36 cellular contexts compared by ENCODE assay signal in the genomic region with DNA sequence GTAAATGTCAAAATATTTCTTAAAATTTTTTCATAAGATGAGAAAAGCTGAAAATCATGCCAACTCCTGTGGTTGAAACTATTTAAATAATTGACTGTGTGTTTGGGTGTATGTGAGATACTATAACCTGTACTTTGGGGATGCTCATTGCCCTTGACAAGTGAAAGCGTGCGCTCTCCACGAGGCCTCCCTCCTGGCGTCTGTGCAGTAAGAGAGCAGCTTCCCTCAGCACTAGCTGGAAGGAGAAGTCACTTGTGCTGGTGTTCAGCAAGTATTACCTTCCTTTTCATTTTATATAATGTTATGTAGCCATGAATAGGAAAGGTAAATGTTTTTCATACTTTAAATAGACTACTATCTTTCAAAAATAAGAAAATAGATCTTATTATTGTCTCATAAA.
DNase-seq lines count a peak whose midpoint lies in the region; ATAC-seq, FAIRE-seq and TF ChIP-seq lines count a peak whose summit lies in the region.
"Had no signal": no experiment of that assay in that cellular context is flagged by ENCODE, and none has a peak within 500 bp of the region (broad histone marks: within the 10 kb centered on the region; RNA-seq: fewer than 3 reads in every experiment).

No MANE protein-coding gene starts in this region.

- H3K9me3 ChIP-seq in lower lobe of right lung: no peaks in the 10 kb centered on the region
- H3K9me3 ChIP-seq: A549, BE2C, BLaER1, Caco-2 had no signal

- FAIRE-seq in HTR-8/SVneo (lab: Jason Lieb, UNC): no peak
- FAIRE-seq: A549, D721Med had no signal

- H3K4me3 ChIP-seq in GM23338 (no peak overlapping the region), lower lobe of right lung (no peak overlapping the region)
- H3K4me3 ChIP-seq: A549; BLaER1; BLaER1 treated with 17β-estradiol and CSF1 and Interleukin-3, amounts not matched to agents 10 nM and 100 nM had no signal

- peaks cover 2% of the 10 kb centered on the region for H3K27me3 Mint-ChIP-seq in GM23338 (ENCODE audit: insufficient read depth, low read depth, poor library complexity)
- no peaks in the 10 kb centered on the region for H3K27me3 Mint-ChIP-seq in chondrocyte (ENCODE audit: low read depth)
- H3K27me3 Mint-ChIP-seq in glutamatergic neuron (ENCODE audit: unreplicated experiment): peaks cover 4% of the 10 kb centered on the region
- H3K27me3 Mint-ChIP-seq in progenitor cell of endocrine pancreas: no peaks in the 10 kb centered on the region
- H3K27me3 Mint-ChIP-seq: B cell; CD4-positive, alpha-beta memory T cell; CD4-positive, alpha-beta T cell; CD4-positive, CD25-positive, alpha-beta regulatory T cell; CD8-positive, alpha-beta memory T cell had no signal

- no peaks in the 10 kb centered on the region for H3F3A ChIP-seq in GM23338 (replicated peaks; ENCODE audit: low read depth)

- intact Hi-C loops in lower lobe of right lung (cut with DNase I): no loop called here

- DNase-seq in GM23338 (ENCODE audit: low spot score): no peak
- DNase-seq in chondrocyte (ENCODE audit: low spot score): no peak
- peak; percentile 17 for DNase-seq in glutamatergic neuron
- DNase-seq in lower lobe of right lung: peak; percentile 24
- DNase-seq in NCI-H774 (lab: John Stamatoyannopoulos, UW): no peak
- DNase-seq in HTR-8/SVneo (ENCODE audit: insufficient read length, low spot score): no peak
- DNase-seq in progenitor cell of endocrine pancreas (ENCODE audit: low spot score, unreplicated experiment): no peak
- no peak for DNase-seq in NCI-H187 (lab: John Stamatoyannopoulos, UW)
- DNase-seq: 8988T; ACHN; AML-193; BE2C; C1 segment of cervical spinal cord; Caco-2; Calu3; CD4-positive, alpha-beta memory T cell; CD4-positive, alpha-beta T cell; CD4-positive, CD25-positive, alpha-beta regulatory T cell; CD8-positive, alpha-beta memory T cell; CD8-positive, alpha-beta T cell; COR-L47; DMS 273 treated with DMSO at 0.1 percent for 48 hours; DMS153; DMS53; DMS79; DMS79 treated with DMSO at 0.1 percent for 48 hours; DND-41; EL had no signal

- H3K27ac ChIP-seq in GM23338 (ENCODE audit: low read depth) (no peak overlapping the region), lower lobe of right lung (no peak overlapping the region)
- H3K27ac ChIP-seq: 22Rv1; A549; BLaER1; BLaER1 treated with 17β-estradiol and CSF1 and Interleukin-3, amounts not matched to agents 10 nM and 100 nM; C4-2B had no signal

- ATAC-seq in GM23338: no peak
- no peak for ATAC-seq in lower lobe of right lung
- ATAC-seq: A549; CD8-positive, alpha-beta T cell had no signal

- H3K9me3 Mint-ChIP-seq in GM23338: peaks cover 5% of the 10 kb centered on the region; the same call in 2 of the 3 replicates
- peaks cover 19% of the 10 kb centered on the region for H3K9me3 Mint-ChIP-seq in chondrocyte (ENCODE audit: low read depth)
- H3K9me3 Mint-ChIP-seq in glutamatergic neuron (ENCODE audit: unreplicated experiment): peaks cover 5% of the 10 kb centered on the region
- peaks cover 3% of the 10 kb centered on the region for H3K9me3 Mint-ChIP-seq in progenitor cell of endocrine pancreas (ENCODE audit: low read depth)

- H3K36me3 Mint-ChIP-seq in GM23338 (ENCODE audit: low read depth) (no peaks in the 10 kb centered on the region; the same call in 2 of the 3 replicates), chondrocyte (ENCODE audit: low read depth) (peaks cover 13% of the 10 kb centered on the region), glutamatergic neuron (ENCODE audit: unreplicated experiment) (peaks cover 12% of the 10 kb centered on the region), progenitor cell of endocrine pancreas (ENCODE audit: insufficient read depth) (no peaks in the 10 kb centered on the region)
- H3K36me3 Mint-ChIP-seq: CD14-positive monocyte had no signal

- H4K20me1 ChIP-seq in GM23338 (replicated peaks; ENCODE audit: insufficient read depth): no peaks in the 10 kb centered on the region
- H4K20me1 ChIP-seq: BLaER1; BLaER1 treated with 17β-estradiol and CSF1 and Interleukin-3, amounts not matched to agents 10 nM and 100 nM had no signal

- H3K9me2 ChIP-seq in GM23338 (ENCODE audit: insufficient read depth): no peaks in the 10 kb centered on the region

- no peak overlapping the region for H3K4me3 Mint-ChIP-seq in GM23338
- H3K4me3 Mint-ChIP-seq in chondrocyte (ENCODE audit: unreplicated experiment): no peak overlapping the region
- no peak overlapping the region for H3K4me3 Mint-ChIP-seq in glutamatergic neuron (ENCODE audit: unreplicated experiment)
- H3K4me3 Mint-ChIP-seq in progenitor cell of endocrine pancreas (ENCODE audit: low read depth): no peak overlapping the region
- H3K4me3 Mint-ChIP-seq: B cell; CD14-positive monocyte; CD4-positive, alpha-beta memory T cell; CD4-positive, alpha-beta T cell; CD4-positive, CD25-positive, alpha-beta regulatory T cell; CD8-positive, alpha-beta memory T cell; CD8-positive, alpha-beta T cell had no signal

- no peaks in the 10 kb centered on the region for H3K79me2 ChIP-seq in GM23338 (replicated peaks; ENCODE audit: insufficient read depth)

- no peak overlapping the region for H3K27ac Mint-ChIP-seq in GM23338
- peak overlapping the region; percentile 12 for H3K27ac Mint-ChIP-seq in chondrocyte (ENCODE audit: unreplicated experiment)
- H3K27ac Mint-ChIP-seq in glutamatergic neuron (ENCODE audit: unreplicated experiment): no peak overlapping the region
- no peak overlapping the region for H3K27ac Mint-ChIP-seq in progenitor cell of endocrine pancreas
- H3K27ac Mint-ChIP-seq: B cell; CD4-positive, alpha-beta T cell; CD4-positive, CD25-positive, alpha-beta regulatory T cell; CD8-positive, alpha-beta T cell had no signal

- no peak overlapping the region for H3K4me2 ChIP-seq in GM23338
- H3K4me2 ChIP-seq: A549; BLaER1; BLaER1 treated with 17β-estradiol and CSF1 and Interleukin-3, amounts not matched to agents 10 nM and 100 nM had no signal

- no peaks in the 10 kb centered on the region for H3K4me1 ChIP-seq in GM23338 (ENCODE audit: insufficient read depth)
- H3K4me1 ChIP-seq in lower lobe of right lung: no peaks in the 10 kb centered on the region
- H3K4me1 ChIP-seq: A549; BE2C; BLaER1; BLaER1 treated with 17β-estradiol and CSF1 and Interleukin-3, amounts not matched to agents 10 nM and 100 nM; Caco-2 had no signal

- H3K4me1 Mint-ChIP-seq in GM23338: no peaks in the 10 kb centered on the region
- peaks cover 8% of the 10 kb centered on the region for H3K4me1 Mint-ChIP-seq in chondrocyte (ENCODE audit: low read depth)
- H3K4me1 Mint-ChIP-seq in glutamatergic neuron (ENCODE audit: low read depth, unreplicated experiment): peaks cover 4% of the 10 kb centered on the region
- no peaks in the 10 kb centered on the region for H3K4me1 Mint-ChIP-seq in progenitor cell of endocrine pancreas (ENCODE audit: low read depth)
- H3K4me1 Mint-ChIP-seq: CD14-positive monocyte had no signal

- H2AFZ ChIP-seq in GM23338: 0 out of 2 replicates have a peak overlapping the region, but pooled peaks have one; percentile 23

- H3K27me3 ChIP-seq in GM23338 (ENCODE audit: insufficient read depth) (no peaks in the 10 kb centered on the region), lower lobe of right lung (ENCODE audit: low read depth) (no peaks in the 10 kb centered on the region)
- H3K27me3 ChIP-seq: BE2C; BLaER1; BLaER1 treated with 17β-estradiol and CSF1 and Interleukin-3, amounts not matched to agents 10 nM and 100 nM had no signal

- no peaks in the 10 kb centered on the region for H3K36me3 ChIP-seq in GM23338 (ENCODE audit: insufficient read depth)
- no peaks in the 10 kb centered on the region for H3K36me3 ChIP-seq in lower lobe of right lung
- H3K36me3 ChIP-seq: BE2C; BLaER1; BLaER1 treated with 17β-estradiol and CSF1 and Interleukin-3, amounts not matched to agents 10 nM and 100 nM had no signal

- TF ChIP-seq CTCF in GM23338 (conservative IDR thresholded peaks at IDR 0.05; ENCODE audit: low read depth in 2 of 2) (no peak), chondrocyte (IDR thresholded peaks at IDR 0.05) (no peak), glutamatergic neuron (IDR thresholded peaks at IDR 0.05; ENCODE audit: partially characterized antibody, unreplicated experiment) (no peak), lower lobe of right lung (IDR thresholded peaks at IDR 0.05) (no peak), progenitor cell of endocrine pancreas (IDR thresholded peaks at IDR 0.05; ENCODE audit: unreplicated experiment) (no peak)

TF ChIP-seq in GM23338, 12 proteins besides CTCF, POLR2A, EP300 and RAD21:
- TF ChIP-seq JUNB (IDR thresholded peaks at IDR 0.05; ENCODE audit: unreplicated experiment) (no peak), ZNF114 (CRISPR knock-in tag; IDR thresholded peaks at IDR 0.05) (no peak), STAT1 (IDR thresholded peaks at IDR 0.05; ENCODE audit: unreplicated experiment) (no peak)
- TF ChIP-seq, protein P1, sequence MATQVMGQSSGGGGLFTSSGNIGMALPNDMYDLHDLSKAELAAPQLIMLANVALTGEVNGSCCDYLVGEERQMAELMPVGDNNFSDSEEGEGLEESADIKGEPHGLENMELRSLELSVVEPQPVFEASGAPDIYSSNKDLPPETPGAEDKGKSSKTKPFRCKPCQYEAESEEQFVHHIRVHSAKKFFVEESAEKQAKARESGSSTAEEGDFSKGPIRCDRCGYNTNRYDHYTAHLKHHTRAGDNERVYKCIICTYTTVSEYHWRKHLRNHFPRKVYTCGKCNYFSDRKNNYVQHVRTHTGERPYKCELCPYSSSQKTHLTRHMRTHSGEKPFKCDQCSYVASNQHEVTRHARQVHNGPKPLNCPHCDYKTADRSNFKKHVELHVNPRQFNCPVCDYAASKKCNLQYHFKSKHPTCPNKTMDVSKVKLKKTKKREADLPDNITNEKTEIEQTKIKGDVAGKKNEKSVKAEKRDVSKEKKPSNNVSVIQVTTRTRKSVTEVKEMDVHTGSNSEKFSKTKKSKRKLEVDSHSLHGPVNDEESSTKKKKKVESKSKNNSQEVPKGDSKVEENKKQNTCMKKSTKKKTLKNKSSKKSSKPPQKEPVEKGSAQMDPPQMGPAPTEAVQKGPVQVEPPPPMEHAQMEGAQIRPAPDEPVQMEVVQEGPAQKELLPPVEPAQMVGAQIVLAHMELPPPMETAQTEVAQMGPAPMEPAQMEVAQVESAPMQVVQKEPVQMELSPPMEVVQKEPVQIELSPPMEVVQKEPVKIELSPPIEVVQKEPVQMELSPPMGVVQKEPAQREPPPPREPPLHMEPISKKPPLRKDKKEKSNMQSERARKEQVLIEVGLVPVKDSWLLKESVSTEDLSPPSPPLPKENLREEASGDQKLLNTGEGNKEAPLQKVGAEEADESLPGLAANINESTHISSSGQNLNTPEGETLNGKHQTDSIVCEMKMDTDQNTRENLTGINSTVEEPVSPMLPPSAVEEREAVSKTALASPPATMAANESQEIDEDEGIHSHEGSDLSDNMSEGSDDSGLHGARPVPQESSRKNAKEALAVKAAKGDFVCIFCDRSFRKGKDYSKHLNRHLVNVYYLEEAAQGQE (IDR thresholded peaks at IDR 0.05; ENCODE audit: unreplicated experiment): no peak
TF ChIP-seq in GM23338: peak in this region for 0.

Comparison
In these comparisons a context has a peak if more than half of its experiments do, and no peak if none do; other contexts are left out.
1. DNase-seq: peak in glutamatergic neuron (single experiment) and lower lobe of right lung (single experiment); none in GM23338 (single experiment), chondrocyte (single experiment), NCI-H774 (single experiment), HTR-8/SVneo (single experiment), progenitor cell of endocrine pancreas (single experiment) and NCI-H187 (0 of 2).